Comparison of ENCODE assay signal across 8 cellular contexts in the genomic region with DNA sequence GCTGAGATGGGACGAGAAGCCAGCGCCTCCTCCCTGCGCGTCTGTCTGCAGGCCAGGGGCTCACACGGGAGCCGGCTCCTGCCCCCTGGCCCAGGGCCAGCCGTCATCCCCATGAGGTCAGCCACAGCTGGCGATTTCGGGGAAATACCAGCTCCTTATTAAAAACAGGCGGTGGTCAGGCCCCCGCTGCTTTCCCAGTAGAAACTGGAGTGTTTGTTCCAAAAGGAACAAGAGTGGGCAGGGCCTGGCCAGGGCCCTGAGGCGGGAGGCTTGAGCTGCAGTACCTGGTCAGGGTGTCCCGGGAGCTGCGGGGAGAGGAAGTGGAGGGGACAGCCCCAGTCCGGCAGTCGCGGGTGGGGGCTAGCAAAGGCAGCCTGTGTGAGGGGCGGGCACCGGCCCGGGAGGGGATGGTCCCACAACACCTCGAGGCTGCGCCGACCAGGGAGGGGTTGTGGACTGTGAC. TPM values are rescaled to one million over a fixed set of nuclear protein-coding genes. Genes with fewer than 3 reads are reported as not detected.
A peak's percentile ranks its signal among the peaks of the same experiment; 100 is the strongest.
DNase-seq lines count a peak whose midpoint lies in the region; ATAC-seq and TF ChIP-seq lines count a peak whose summit lies in the region.

No MANE protein-coding gene starts in this region.

- DNase-seq in AG09309 (ENCODE audit: low read depth) (peak; percentile 53), ascending aorta (ENCODE audit: low spot score in 2 of 2) (peak in 1 of 2 donors; percentile 85), sigmoid colon (peak; percentile 92), HAP-1 (ENCODE audit: low spot score in 2 of 2) (no peak)

- 8 to 9% methylated on average over 23 of the region's 23 CpGs for WGBS in sigmoid colon, 2 donors

- intact Hi-C loops in ascending aorta (cut with DNase I) = loop anchor here (5.0 to 10.0 kb wide), 2 partner anchors 129 to 143 kb away; a partner anchor contains a TSS
- intact Hi-C loops in sigmoid colon (cut with DNase I) = loop anchor here (5.0 kb wide), 2 partner anchors 47 to 138 kb away; no protein-coding TSS in a partner anchor

- peak overlapping the region; percentile 36 for H3K4me3 ChIP-seq in AG09309 (ENCODE audit: control insufficient read depth, low read depth, low read length)
- peak overlapping the region; percentile 48 to 70 for H3K4me3 ChIP-seq in ascending aorta
- H3K4me3 ChIP-seq in iPS-15b (ENCODE audit: low read depth, low read length) = peak overlapping the region; percentile 63
- peak overlapping the region; percentile 36 to 59 (median 55) for H3K4me3 ChIP-seq in sigmoid colon
- no peak overlapping the region for H3K4me3 ChIP-seq in HAP-1

- ATAC-seq in GM19043 (IDR thresholded peaks at IDR 0.05; ENCODE audit: low read depth, unreplicated experiment) (peak; percentile 42), HG03571 (IDR thresholded peaks at IDR 0.05; ENCODE audit: unreplicated experiment) (peak; percentile 46), GM18867 (IDR thresholded peaks at IDR 0.05; ENCODE audit: unreplicated experiment) (no peak)

- H3K9me3 ChIP-seq in ascending aorta (peaks cover 4 to 9% of the 10 kb centered on the region in 2 donors), iPS-15b (ENCODE audit: control insufficient read depth, insufficient read depth, low read length) (peaks cover 4% of the 10 kb centered on the region), sigmoid colon (no peaks in the 10 kb centered on the region), HAP-1 (peaks cover 3% of the 10 kb centered on the region; the same call in 1 of the 2 replicates)

- no peak for TF ChIP-seq EP300 in sigmoid colon (IDR thresholded peaks at IDR 0.05)

- TF ChIP-seq POLR2A in sigmoid colon (IDR thresholded peaks at IDR 0.05) = no peak

- H3K27ac ChIP-seq in ascending aorta (peak overlapping the region; percentile 59 to 72), sigmoid colon (peak overlapping the region; percentile 80 to 87 (median 82))

- no peaks in the 10 kb centered on the region for H3K27me3 ChIP-seq in ascending aorta
- H3K27me3 ChIP-seq in iPS-15b (ENCODE audit: control insufficient read depth, insufficient read depth, low read length) = peaks cover 8% of the 10 kb centered on the region
- H3K27me3 ChIP-seq in sigmoid colon = no peaks in the 10 kb centered on the region
- H3K27me3 ChIP-seq in HAP-1 (ENCODE audit: low read depth) = no peaks in the 10 kb centered on the region

- no peak for TF ChIP-seq CTCF in AG09309 (IDR thresholded peaks at IDR 0.05; ENCODE audit: control insufficient read depth, insufficient read depth, low read depth, low read length, missing control alignments)
- no peak for TF ChIP-seq CTCF in ascending aorta (IDR thresholded peaks at IDR 0.05)
- TF ChIP-seq CTCF in sigmoid colon (IDR thresholded peaks at IDR 0.05) = no peak

- H3K36me3 ChIP-seq in ascending aorta = no peaks in the 10 kb centered on the region
- H3K36me3 ChIP-seq in iPS-15b (ENCODE audit: control insufficient read depth, insufficient read depth, low read length) = no peaks in the 10 kb centered on the region
- H3K36me3 ChIP-seq in sigmoid colon = no peaks in the 10 kb centered on the region
- H3K36me3 ChIP-seq in HAP-1 (replicated peaks) = no peaks in the 10 kb centered on the region

- H3K9ac ChIP-seq in iPS-15b (ENCODE audit: low read depth, low read length) = no peak overlapping the region

- in situ Hi-C loops in HAP-1 (cut with MboI; ENCODE audit: low sequenced_read_pairs) = no loop called here

- peaks cover 11 to 12% of the 10 kb centered on the region in 2 donors for H3K4me1 ChIP-seq in ascending aorta
- peaks cover 2% of the 10 kb centered on the region for H3K4me1 ChIP-seq in iPS-15b (ENCODE audit: control insufficient read depth, insufficient read depth, low read length)
- H3K4me1 ChIP-seq in sigmoid colon = peaks cover 0 to 27% (median 14%) of the 10 kb centered on the region in 4 donors
- H3K4me1 ChIP-seq in HAP-1 = no peaks in the 10 kb centered on the region

RNA-seq across cellular contexts. Expression of a gene that starts 17.8 kb away (rescaled TPM):
- total RNA-seq in ascending aorta (3.6 TPM), sigmoid colon (10 to 100 TPM in 1 of 4 donors, 1 to 10 TPM in 3; 1.5 to 10.8 (median 2.7) TPM)
- 10 to 100 TPM in 1 of 3 donors, 1 to 10 TPM in 2; 2.4 to 11.8 (median 8.4) TPM for polyA plus RNA-seq in sigmoid colon

RNA-seq across cellular contexts. Expression of a gene that starts 32.1 kb away (rescaled TPM):
- total RNA-seq in ascending aorta = 10.3 TPM
- 1 to 10 TPM; 3.6 to 9.0 (median 6.0) TPM for total RNA-seq in sigmoid colon
- 1 to 10 TPM; 1.2 to 5.2 (median 3.6) TPM for polyA plus RNA-seq in sigmoid colon

Comparison
In these comparisons a context has a peak if more than half of its experiments do, and no peak if none do; other contexts are left out.
1. DNase-seq: peak in AG09309 (single experiment) and sigmoid colon (single experiment); none in HAP-1 (0 of 2).